ENCODE assay signal across 23 cellular contexts in the genomic region with DNA sequence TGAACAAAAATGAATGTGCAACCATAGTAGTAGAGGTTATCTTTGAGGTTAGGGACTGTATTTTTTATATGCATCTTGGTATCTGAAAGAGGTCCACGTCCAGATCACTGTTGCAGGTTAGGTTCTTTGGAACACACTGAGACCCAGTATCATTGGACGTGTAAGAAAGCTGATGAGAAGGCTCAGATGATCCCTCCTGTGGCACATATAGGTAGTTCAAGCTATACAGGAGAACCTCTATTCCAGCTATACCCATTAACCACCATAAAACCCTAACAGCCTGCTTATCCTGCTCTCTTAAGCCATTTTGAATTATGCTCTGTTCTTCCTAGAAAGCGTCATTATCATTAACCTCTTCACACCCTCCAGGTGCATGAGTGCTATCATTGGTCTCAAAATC.
DNase-seq lines count a peak whose midpoint lies in the region; ATAC-seq and TF ChIP-seq lines count a peak whose summit lies in the region.
"Had no signal": no experiment of that assay in that cellular context is flagged by ENCODE, and none has a peak within 500 bp of the region (broad histone marks: within the 10 kb centered on the region; RNA-seq: fewer than 3 reads in every experiment).

No MANE protein-coding gene starts in this region.

- no peak overlapping the region for H2BK15ac ChIP-seq in mesendoderm (replicated peaks; ENCODE audit: low read depth)

- H2AK5ac ChIP-seq in mesendoderm (ENCODE audit: low read length): no peak overlapping the region

- CTCF ChIA-PET in HEK293T (lab: Yijun Ruan, JAX): no interaction called here

- H3K56ac ChIP-seq in mesendoderm (ENCODE audit: low read length): peak overlapping the region; percentile 17

- H2BK120ac ChIP-seq in mesendoderm (ENCODE audit: low read depth, low read length): no peak overlapping the region

- H3K27ac ChIP-seq in cardiac muscle cell (no peak overlapping the region), WERI-Rb-1 (no peak overlapping the region), mesendoderm (ENCODE audit: low read depth, low read length) (no peak overlapping the region)
- H3K27ac ChIP-seq: A549, HL-60, RWPE1 had no signal

- H3K4me3 ChIP-seq in cardiac muscle cell (no peak overlapping the region), WERI-Rb-1 (ENCODE audit: low read depth, low read length) (no peak overlapping the region), mesendoderm (ENCODE audit: low read length) (no peak overlapping the region)
- H3K4me3 ChIP-seq: A549 had no signal

- intact Hi-C loops in left ventricle myocardium superior (cut with micrococcal nuclease): no loop called here

- DNase-seq in cardiac muscle cell (ENCODE audit: low read depth in 1 of 2, low spot score in 1 of 2) (peak in 1 of 2 donors; percentile 4), left ventricle myocardium superior (no peak), HEK293T (ENCODE audit: extremely low spot score) (peak; percentile 4), WERI-Rb-1 (peak; percentile 16), mesendoderm (peak; percentile 58), kidney tubule cell (ENCODE audit: low spot score) (no peak), GM19238 (ENCODE audit: insufficient read length, low spot score) (no peak)
- DNase-seq: DND-41, KG1, NCI-H1092 treated with DMSO at 0.1 percent for 48 hours, NCI-H1436 treated with DMSO at 0.1 percent for 48 hours, NCI-H2029, NCI-H2227 treated with DMSO at 0.1 percent for 48 hours, NCI-H510A, NCI-H774, PC-3, SHP77 treated with DMSO at 0.1 percent for 48 hours, SK-N-SH, T-cell had no signal

- H3K9ac ChIP-seq in mesendoderm (ENCODE audit: low read length): no peak overlapping the region
- H3K9ac ChIP-seq: SK-N-SH had no signal

- no peak overlapping the region for H3K4me2 ChIP-seq in mesendoderm (ENCODE audit: low read length)
- H3K4me2 ChIP-seq: A549, SK-N-SH had no signal

- no peaks in the 10 kb centered on the region for H3K79me1 ChIP-seq in mesendoderm (ENCODE audit: low read length)

- no peak overlapping the region for H3K4ac ChIP-seq in mesendoderm (ENCODE audit: low read depth, low read length)

- no peak overlapping the region for H3K23ac ChIP-seq in mesendoderm (ENCODE audit: low read length)

- peak; percentile 7 for TF ChIP-seq CTCF in cardiac muscle cell (IDR thresholded peaks at IDR 0.05; ENCODE audit: low read depth, low read length)
- TF ChIP-seq CTCF in WERI-Rb-1 (IDR thresholded peaks at IDR 0.05; ENCODE audit: low read depth, low read length): peak; percentile 43

- H3K79me2 ChIP-seq in mesendoderm (ENCODE audit: control insufficient read depth, insufficient read depth, low read length): no peaks in the 10 kb centered on the region

- H3K27me3 ChIP-seq in cardiac muscle cell (no peaks in the 10 kb centered on the region), WERI-Rb-1 (ENCODE audit: insufficient read depth, low read depth, severe bottlenecking) (no peaks in the 10 kb centered on the region), mesendoderm (ENCODE audit: insufficient read depth, low read length, poor library complexity) (no peaks in the 10 kb centered on the region)

- no peaks in the 10 kb centered on the region for H3K36me3 ChIP-seq in cardiac muscle cell
- H3K36me3 ChIP-seq in WERI-Rb-1: no peaks in the 10 kb centered on the region
- H3K36me3 ChIP-seq in mesendoderm (ENCODE audit: control insufficient read depth, insufficient read depth, low read length): no peaks in the 10 kb centered on the region

- H4K5ac ChIP-seq in mesendoderm (ENCODE audit: low read length): no peak overlapping the region

- no peak overlapping the region for H2BK5ac ChIP-seq in mesendoderm (ENCODE audit: low read length)

- H3K9me3 ChIP-seq in cardiac muscle cell (ENCODE audit: low read depth): no peaks in the 10 kb centered on the region
- H3K9me3 ChIP-seq in WERI-Rb-1 (ENCODE audit: severe bottlenecking): no peaks in the 10 kb centered on the region
- H3K9me3 ChIP-seq: A549 had no signal

- no peak overlapping the region for H4K8ac ChIP-seq in mesendoderm (ENCODE audit: low read depth, low read length)

- POLR2A ChIA-PET in HEK293T (lab: Yijun Ruan, JAX): no interaction called here

- no CpG with 5 or more reads among the region's 3 CpGs for WGBS in mesendoderm (ENCODE audit: extremely low coverage, insufficient coverage, low lambda C conversion rate)

- H3K4me1 ChIP-seq in cardiac muscle cell (ENCODE audit: low read depth): no peaks in the 10 kb centered on the region
- H3K4me1 ChIP-seq in mesendoderm (ENCODE audit: control insufficient read depth, low read depth, low read length): no peaks in the 10 kb centered on the region
- H3K4me1 ChIP-seq: A549 had no signal

- ATAC-seq in left ventricle myocardium superior: no peak
- no peak for ATAC-seq in HG03175 (IDR thresholded peaks at IDR 0.05; ENCODE audit: unreplicated experiment)
- ATAC-seq: A549, PC-3, T-cell had no signal

- H3K18ac ChIP-seq in mesendoderm (ENCODE audit: low read length): no peak overlapping the region

TF ChIP-seq in HEK293T, 16 proteins besides CTCF, POLR2A, EP300 and RAD21:
- no peak for TF ChIP-seq BHLHE40 (IDR thresholded peaks at IDR 0.05; ENCODE audit: borderline replicate concordance)

Comparison
In these comparisons a context has a peak if more than half of its experiments do, and no peak if none do; other contexts are left out.
1. DNase-seq: peak in HEK293T (single experiment), WERI-Rb-1 (single experiment) and mesendoderm (single experiment); none in left ventricle myocardium superior (single experiment), kidney tubule cell (single experiment) and GM19238 (single experiment).